Comparison of ENCODE assay signal across 10 cellular contexts in genomic region chr19:33819496-33819874, GRCh38. TPM values are rescaled to one million over a fixed set of nuclear protein-coding genes. Genes with fewer than 3 reads are reported as not detected.
DNase-seq lines count a peak whose midpoint lies in the region; ATAC-seq and TF ChIP-seq lines count a peak whose summit lies in the region.
"Had no signal": no experiment of that assay in that cellular context is flagged by ENCODE, and none has a peak within 500 bp of the region (broad histone marks: within the 10 kb centered on the region; RNA-seq: fewer than 3 reads in every experiment).

No MANE protein-coding gene starts in this region.

- TF ChIP-seq CTCF in ascending aorta (IDR thresholded peaks at IDR 0.05): no peak
- TF ChIP-seq CTCF in left lung (IDR thresholded peaks at IDR 0.05): no peak

- intact Hi-C loops in ascending aorta (cut with DNase I): no loop called here
- intact Hi-C loops in left lung (cut with DNase I): no loop called here

- H3K36me3 ChIP-seq in ascending aorta (no peaks in the 10 kb centered on the region), left lung (no peaks in the 10 kb centered on the region), subcutaneous abdominal adipose tissue (ENCODE audit: control insufficient read depth in 5 of 5, insufficient read depth in 5 of 5, low read length in 5 of 5) (no peaks in the 10 kb centered on the region)

- H3K9me3 ChIP-seq in ascending aorta (no peaks in the 10 kb centered on the region), left lung (no peaks in the 10 kb centered on the region), subcutaneous abdominal adipose tissue (ENCODE audit: control insufficient read depth in 5 of 5, low read length in 5 of 5) (no peaks in the 10 kb centered on the region)
- H3K9me3 ChIP-seq: body of pancreas had no signal

- H3K27me3 ChIP-seq in ascending aorta (no peaks in the 10 kb centered on the region), left lung (no peaks in the 10 kb centered on the region), subcutaneous abdominal adipose tissue (ENCODE audit: control insufficient read depth in 5 of 5, insufficient read depth in 4 of 5, low read length in 5 of 5) (peaks cover 0 to 3% (median 0%) of the 10 kb centered on the region in 5 donors)
- H3K27me3 ChIP-seq: body of pancreas had no signal

- ATAC-seq in left lung: no peak
- no peak for ATAC-seq in GM21367 (IDR thresholded peaks at IDR 0.05; ENCODE audit: unreplicated experiment)
- ATAC-seq in HG02938 (IDR thresholded peaks at IDR 0.05; ENCODE audit: unreplicated experiment): no peak

- peak overlapping the region in 4 of 5 donors; percentile 37 to 69 (median 54) for H3K9ac ChIP-seq in subcutaneous abdominal adipose tissue (ENCODE audit: low read length in 5 of 5)

- DNase-seq in NOMO-1 (lab: John Stamatoyannopoulos, UW; ENCODE audit: unreplicated experiment in 2 of 2): peak; percentile 22 to 39
- DNase-seq in NOMO-1 treated with dmso at 0.1 percent for 144 hours (lab: John Stamatoyannopoulos, UW; ENCODE audit: unreplicated experiment): no peak
- DNase-seq in ascending aorta (ENCODE audit: low spot score in 2 of 2): no peak
- no peak for DNase-seq in left lung
- DNase-seq in HUDEP-2 (lab: John Stamatoyannopoulos, UW; ENCODE audit: unreplicated experiment in 76 of 76): no peak
- DNase-seq: NK-92 treated with Interleukin-12 subunit alpha and Interleukin-12 subunit beta, amount 100 ng/mL, for 24 hours had no signal

- H3K4me1 ChIP-seq in ascending aorta (peaks cover 0 to 13% of the 10 kb centered on the region in 2 donors), left lung (peaks cover 12 to 68% of the 10 kb centered on the region in 2 donors), subcutaneous abdominal adipose tissue (ENCODE audit: control insufficient read depth in 5 of 5, insufficient read depth in 5 of 5, low read length in 5 of 5) (peaks cover 0 to 29% (median 18%) of the 10 kb centered on the region in 5 donors)

- H3K27ac ChIP-seq in ascending aorta (peak overlapping the region; percentile 67 to 84), left lung (peak overlapping the region; percentile 77 to 85), subcutaneous abdominal adipose tissue (ENCODE audit: low read depth, low read length) (peak overlapping the region; percentile 46)

- H3K4me3 ChIP-seq in ascending aorta (peak overlapping the region; percentile 56 to 64), left lung (peak overlapping the region; percentile 32 to 36), subcutaneous abdominal adipose tissue (ENCODE audit: low read depth in 1 of 5, low read length in 5 of 5) (peak overlapping the region in 4 of 5 donors; percentile 55 to 67 (median 62))
- H3K4me3 ChIP-seq: body of pancreas had no signal

RNA-seq across cellular contexts. Expression of gene KCTD15, which starts 22.8 kb away (rescaled TPM):
- total RNA-seq in ascending aorta (57.3 TPM), left lung (10 to 100 TPM; 21.8 to 28.2 TPM)

Comparison
In these comparisons a context has a peak if more than half of its experiments do, and no peak if none do; other contexts are left out.
1. DNase-seq: peak in NOMO-1 (2 of 2); none in NOMO-1 treated with dmso at 0.1 percent for 144 hours (single experiment), ascending aorta (0 of 2), left lung (0 of 2) and HUDEP-2 (0 of 76).
2. Peak in every context shown above with its lines, with median percentiles within 50 percentile points of each other: H3K27ac ChIP-seq and H3K4me3 ChIP-seq.